Comparison of ENCODE assay signal across 10 cellular contexts in the genomic region with DNA sequence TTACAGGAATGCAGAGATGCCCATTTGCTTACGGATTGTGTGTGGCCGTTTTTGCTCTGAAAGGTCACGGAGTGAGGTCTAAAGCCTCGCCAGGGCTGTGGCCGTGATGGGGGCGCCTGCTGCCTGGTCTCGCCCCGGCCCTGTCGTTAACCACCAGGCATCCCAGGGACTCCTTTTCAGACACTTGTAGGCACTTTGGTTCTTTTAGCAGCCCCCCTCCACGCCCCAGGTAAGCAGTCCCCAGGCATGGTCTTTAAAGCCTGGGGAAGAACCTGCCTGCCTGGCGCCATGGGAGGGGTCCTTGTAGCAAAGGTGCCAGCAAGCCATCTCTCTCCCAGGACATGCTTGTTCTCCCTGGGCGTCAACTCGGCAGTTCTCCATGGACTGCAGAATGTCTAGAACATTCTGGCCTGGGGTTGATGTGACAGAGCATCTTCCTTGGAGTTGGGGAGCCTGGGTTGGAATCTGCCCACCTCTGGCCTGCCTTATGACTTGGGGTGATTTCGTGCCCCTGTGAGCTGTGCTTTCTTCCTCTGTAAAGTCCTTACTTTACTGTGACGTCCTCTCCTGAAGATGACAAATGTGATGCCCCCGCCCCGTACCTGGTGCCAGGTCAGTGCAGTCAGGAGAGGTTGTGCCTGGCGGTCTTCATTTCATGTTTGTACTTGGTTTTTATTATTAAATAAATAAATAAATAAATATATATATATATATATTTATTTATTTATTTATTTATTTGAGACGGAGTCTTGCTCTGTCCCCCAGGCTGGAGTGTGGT. TPM values are rescaled to one million over a fixed set of nuclear protein-coding genes. Genes with fewer than 3 reads are reported as not detected.
DNase-seq lines count a peak whose midpoint lies in the region; ATAC-seq lines count a peak whose summit lies in the region.
"Had no signal": no experiment of that assay in that cellular context is flagged by ENCODE, and none has a peak within 500 bp of the region (broad histone marks: within the 10 kb centered on the region; RNA-seq: fewer than 3 reads in every experiment).

No MANE protein-coding gene starts in this region.

- peaks cover 30% of the 10 kb centered on the region for H3K4me1 Mint-ChIP-seq in activated T-cell treated with anti-CD3 and anti-CD28 coated beads, Interleukin-2, amount 50 U/mL, for 4 hours (ENCODE audit: low read depth)
- peaks cover 26% of the 10 kb centered on the region for H3K4me1 Mint-ChIP-seq in activated naive CD8-positive, alpha-beta T cell treated with anti-CD3 and anti-CD28 coated beads for 36 hours
- H3K4me1 Mint-ChIP-seq in stimulated activated effector memory CD8-positive, alpha-beta T cell treated with anti-CD3 and anti-CD28 coated beads, Interleukin-12 subunit alpha, Interleukin-12 subunit beta, amount 100 ng/mL, for 72 hours: peaks cover 26% of the 10 kb centered on the region

- no peaks in the 10 kb centered on the region for H3K27me3 Mint-ChIP-seq in activated T-cell treated with anti-CD3 and anti-CD28 coated beads, Interleukin-2, amount 50 U/mL, for 4 hours (ENCODE audit: low read depth)
- no peaks in the 10 kb centered on the region for H3K27me3 Mint-ChIP-seq in activated naive CD8-positive, alpha-beta T cell treated with anti-CD3 and anti-CD28 coated beads for 36 hours

- H3K27ac Mint-ChIP-seq in activated naive CD8-positive, alpha-beta T cell treated with anti-CD3 and anti-CD28 coated beads for 36 hours: peak overlapping the region; percentile 88
- H3K27ac Mint-ChIP-seq in stimulated activated effector memory CD8-positive, alpha-beta T cell treated with anti-CD3 and anti-CD28 coated beads, Interleukin-12 subunit alpha, Interleukin-12 subunit beta, amount 100 ng/mL, for 72 hours: peak overlapping the region; percentile 87

- no peak for DNase-seq in activated T-cell treated with anti-CD3 and anti-CD28 coated beads, Interleukin-2, amount 50 U/mL, for 4 hours
- no peak for DNase-seq in activated T-cell treated with anti-CD3 and anti-CD28 coated beads for 4 hours
- no peak for DNase-seq in activated naive CD8-positive, alpha-beta T cell treated with anti-CD3 and anti-CD28 coated beads for 36 hours
- DNase-seq in stimulated activated effector memory CD8-positive, alpha-beta T cell treated with anti-CD3 and anti-CD28 coated beads, Interleukin-12 subunit alpha, Interleukin-12 subunit beta, amount 100 ng/mL, for 72 hours (ENCODE audit: low spot score in 2 of 2): no peak
- DNase-seq in HT-29 (ENCODE audit: low spot score): no peak
- no peak for DNase-seq in left colon
- DNase-seq: NCI-H2107 had no signal

- H3K4me3 Mint-ChIP-seq in activated T-cell treated with anti-CD3 and anti-CD28 coated beads, Interleukin-2, amount 50 U/mL, for 4 hours: peak overlapping the region; percentile 70
- H3K4me3 Mint-ChIP-seq in activated naive CD8-positive, alpha-beta T cell treated with anti-CD3 and anti-CD28 coated beads for 36 hours: peak overlapping the region; percentile 61
- peak overlapping the region; percentile 74 for H3K4me3 Mint-ChIP-seq in stimulated activated effector memory CD8-positive, alpha-beta T cell treated with anti-CD3 and anti-CD28 coated beads, Interleukin-12 subunit alpha, Interleukin-12 subunit beta, amount 100 ng/mL, for 72 hours

- intact Hi-C loops in left colon (cut with DNase I, micrococcal nuclease): no loop called here

- no peak for ATAC-seq in activated T-cell treated with anti-CD3 and anti-CD28 coated beads, Interleukin-2, amount 50 U/mL, for 4 hours
- ATAC-seq in HG03175 (IDR thresholded peaks at IDR 0.05; ENCODE audit: unreplicated experiment): peak; percentile 1
- ATAC-seq in stimulated activated effector memory CD8-positive, alpha-beta T cell treated with anti-CD3 and anti-CD28 coated beads, Interleukin-12 subunit alpha, Interleukin-12 subunit beta, amount 100 ng/mL, for 72 hours: no peak
- no peak for ATAC-seq in left colon
- ATAC-seq in HG03108 (IDR thresholded peaks at IDR 0.05; ENCODE audit: unreplicated experiment): no peak

- H3K9me3 Mint-ChIP-seq in activated T-cell treated with anti-CD3 and anti-CD28 coated beads, Interleukin-2, amount 50 U/mL, for 4 hours: no peaks in the 10 kb centered on the region
- no peaks in the 10 kb centered on the region for H3K9me3 Mint-ChIP-seq in activated naive CD8-positive, alpha-beta T cell treated with anti-CD3 and anti-CD28 coated beads for 36 hours
- no peaks in the 10 kb centered on the region for H3K9me3 Mint-ChIP-seq in stimulated activated effector memory CD8-positive, alpha-beta T cell treated with anti-CD3 and anti-CD28 coated beads, Interleukin-12 subunit alpha, Interleukin-12 subunit beta, amount 100 ng/mL, for 72 hours

- no peaks in the 10 kb centered on the region for H3K36me3 Mint-ChIP-seq in activated T-cell treated with anti-CD3 and anti-CD28 coated beads, Interleukin-2, amount 50 U/mL, for 4 hours (ENCODE audit: insufficient read depth)
- H3K36me3 Mint-ChIP-seq in activated naive CD8-positive, alpha-beta T cell treated with anti-CD3 and anti-CD28 coated beads for 36 hours: peaks cover 3% of the 10 kb centered on the region
- H3K36me3 Mint-ChIP-seq in stimulated activated effector memory CD8-positive, alpha-beta T cell treated with anti-CD3 and anti-CD28 coated beads, Interleukin-12 subunit alpha, Interleukin-12 subunit beta, amount 100 ng/mL, for 72 hours: peaks cover 11% of the 10 kb centered on the region

RNA-seq across cellular contexts. Expression of gene KCTD5, which starts 5.4 kb away (rescaled TPM):
- total RNA-seq in activated T-cell treated with anti-CD3 and anti-CD28 coated beads, Interleukin-2, amount 50 U/mL, for 4 hours: 10 to 100 TPM; 38.7 to 56.1 (median 42.0) TPM
- total RNA-seq in activated naive CD8-positive, alpha-beta T cell treated with anti-CD3 and anti-CD28 coated beads for 36 hours: 10 to 100 TPM; 29.2 to 29.3 TPM
- total RNA-seq in HT-29 (2014; rRNA removed; shearing (Covaris generic)): 73.1 and 104 TPM in 2 replicates
- 10 to 100 TPM; 49.3 to 79.6 TPM for total RNA-seq in left colon

RNA-seq across cellular contexts. Expression of gene PRSS27, which starts 32.3 kb away (rescaled TPM):
- total RNA-seq in activated T-cell treated with anti-CD3 and anti-CD28 coated beads, Interleukin-2, amount 50 U/mL, for 4 hours: 1 to 10 TPM in 1 of 3 donors, under 1 TPM in 2; 0.76 to 1.2 (median 0.84) TPM
- total RNA-seq in activated naive CD8-positive, alpha-beta T cell treated with anti-CD3 and anti-CD28 coated beads for 36 hours: 1 to 10 TPM; 1.9 to 2.0 TPM
- 0.23 and 2.6 TPM in 2 replicates for total RNA-seq in HT-29 (2014; rRNA removed; shearing (Covaris generic))
- total RNA-seq in left colon: under 1 TPM; 0.34 to 0.76 TPM
- total RNA-seq: skeletal muscle tissue had no signal
